In genomic region chr15:98144388-98144787, GRCh38 we compare ENCODE assay signal across 13 cellular contexts.
"Had no signal": no experiment of that assay in that cellular context is flagged by ENCODE, and none has a peak within 500 bp of the region (broad histone marks: within the 10 kb centered on the region; RNA-seq: fewer than 3 reads in every experiment).

No MANE protein-coding gene starts in this region.

- H3K79me2 ChIP-seq: parathyroid adenoma had no signal

- H3K4me3 Mint-ChIP-seq: naive thymus-derived CD4-positive, alpha-beta T cell; nephron progenitor cell had no signal

- H3K36me3 ChIP-seq: esophagus squamous epithelium had no signal

- H2AFZ ChIP-seq: parathyroid adenoma had no signal

- H3K9me3 ChIP-seq: esophagus squamous epithelium, psoas muscle had no signal

- H3K27ac Mint-ChIP-seq: naive thymus-derived CD4-positive, alpha-beta T cell had no signal

- H3K27ac ChIP-seq: epithelial cell of prostate, esophagus squamous epithelium, parathyroid adenoma, psoas muscle had no signal

- H3K4me3 ChIP-seq: esophagus squamous epithelium, psoas muscle had no signal

- H3K36me3 Mint-ChIP-seq: naive thymus-derived CD4-positive, alpha-beta T cell had no signal

- H3K4me1 ChIP-seq: parathyroid adenoma, psoas muscle had no signal

- ATAC-seq: naive thymus-derived CD4-positive, alpha-beta T cell; psoas muscle; right cardiac atrium had no signal

- H3K9me3 Mint-ChIP-seq: naive thymus-derived CD4-positive, alpha-beta T cell; nephron progenitor cell had no signal

- DNase-seq: effector memory CD4-positive, alpha-beta T cell; esophagus squamous epithelium; foreskin fibroblast; naive thymus-derived CD4-positive, alpha-beta T cell; nephron progenitor cell; psoas muscle; right cardiac atrium; small intestine; stimulated activated CD4-positive, alpha-beta T cell treated with anti-CD3 and anti-CD28 coated beads, Interleukin-12 subunit alpha, Interleukin-12 subunit beta, amount 100 ng/mL, for 4 hours; stimulated activated naive CD4-positive, alpha-beta T cell treated with Interleukin-2 at 50 U/mL for 16 hours; trophoblast cell had no signal
